ENCODE assay signal across 19 cellular contexts in the genomic region with DNA sequence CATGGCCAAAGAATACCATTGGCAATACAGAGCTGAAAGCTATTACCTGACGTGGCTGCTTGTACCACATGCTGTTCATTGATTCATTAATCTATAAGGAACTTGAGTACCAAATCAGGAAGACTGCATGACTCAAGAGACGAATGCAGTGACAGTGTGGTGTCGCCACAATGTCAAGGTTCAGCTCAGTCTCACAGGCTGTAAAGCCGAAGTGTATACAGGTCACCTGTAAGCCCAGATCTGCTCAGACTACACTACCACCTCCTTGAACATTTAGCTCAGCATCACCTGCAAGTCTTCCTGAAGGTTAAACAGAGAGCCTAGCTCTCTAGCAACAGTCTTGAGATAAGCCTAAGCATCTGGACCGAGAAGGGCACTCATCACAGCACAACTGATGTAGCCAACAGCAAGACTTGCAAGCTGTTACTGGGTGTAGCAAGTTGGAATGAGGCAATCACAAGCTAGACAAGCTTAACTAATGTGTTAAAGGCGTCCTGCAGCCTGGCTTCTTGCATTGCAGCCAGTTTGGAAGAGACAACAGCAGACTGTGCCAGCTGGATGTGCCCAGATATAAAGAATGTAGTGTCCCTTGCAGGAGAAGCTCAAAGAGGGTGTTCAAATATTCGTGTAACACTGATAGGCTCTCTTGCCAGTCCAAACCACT. TPM values are rescaled to one million over a fixed set of nuclear protein-coding genes. Genes with fewer than 3 reads are reported as not detected.
DNase-seq lines count a peak whose midpoint lies in the region; ATAC-seq, FAIRE-seq and TF ChIP-seq lines count a peak whose summit lies in the region.
"Had no signal": no experiment of that assay in that cellular context is flagged by ENCODE, and none has a peak within 500 bp of the region (broad histone marks: within the 10 kb centered on the region; RNA-seq: fewer than 3 reads in every experiment).

No MANE protein-coding gene starts in this region.

- no peak for FAIRE-seq in HepG2 (lab: Jason Lieb, UNC)
- FAIRE-seq: endometrium, kidney had no signal

- no peak overlapping the region for H3K9ac ChIP-seq in HepG2 (ENCODE audit: insufficient read depth, low read depth, low read length)
- H3K9ac ChIP-seq: parathyroid adenoma had no signal

- H3K27ac ChIP-seq in right lobe of liver (no peak overlapping the region), HepG2 (ENCODE audit: extremely low read length, insufficient read depth, low read length) (no peak overlapping the region)
- H3K27ac ChIP-seq: parathyroid adenoma, testis had no signal

- H3K27ac Mint-ChIP-seq in activated naive CD8-positive, alpha-beta T cell treated with anti-CD3 and anti-CD28 coated beads for 36 hours = no peak overlapping the region
- H3K27ac Mint-ChIP-seq: activated CD4-positive, alpha-beta T cell treated with anti-CD3 and anti-CD28 coated beads, Interleukin-2, amount 10 ng/mL, durations not matched to agents 7 days and 5 days; activated T-cell treated with anti-CD3 and anti-CD28 coated beads, Interleukin-2, amount 50 U/mL, for 72 hours had no signal

- CTCF ChIA-PET in HepG2 (lab: Yijun Ruan, JAX; ENCODE audit: low intra/inter-chr PET ratio, low total read pairs) (no interaction called here), HEK293T (lab: Yijun Ruan, JAX) (no interaction called here)

- H3K36me3 ChIP-seq in right lobe of liver (no peaks in the 10 kb centered on the region), HepG2 (replicated peaks in 1 of 2; ENCODE audit: control insufficient read depth in 1 of 2, insufficient read depth in 2 of 2, low read length in 2 of 2) (no peaks in the 10 kb centered on the region)

- ATAC-seq in right lobe of liver (peak; percentile 77 to 98 (median 86)), HepG2 (no peak), omental fat pad (ENCODE audit: low FRiP score) (peak; percentile 85), GM21360 (IDR thresholded peaks at IDR 0.05; ENCODE audit: unreplicated experiment) (no peak), GM18870 (IDR thresholded peaks at IDR 0.05; ENCODE audit: unreplicated experiment) (no peak)
- ATAC-seq: activated T-cell treated with anti-CD3 and anti-CD28 coated beads, Interleukin-2, amount 50 U/mL, for 72 hours had no signal

- TF ChIP-seq POLR2A in right lobe of liver (IDR thresholded peaks at IDR 0.05) (no peak), HepG2 (IDR thresholded peaks at IDR 0.05; ENCODE audit: insufficient read depth in 1 of 2, low read depth in 2 of 2, low read length in 2 of 2) (no peak)

- in situ Hi-C loops in HepG2 (cut with HindIII; ENCODE audit: extremely low pct_ligation_motif_present, low pct_unique_long_range_greater_than_20kb) = no loop called here

- H3K27me3 ChIP-seq in right lobe of liver = no peaks in the 10 kb centered on the region
- no peaks in the 10 kb centered on the region for H3K27me3 ChIP-seq in HepG2 (ENCODE audit: control insufficient read depth in 1 of 2, insufficient read depth in 2 of 2, low read length in 2 of 2)
- H3K27me3 ChIP-seq: testis had no signal

- H3K27me3 Mint-ChIP-seq in activated naive CD8-positive, alpha-beta T cell treated with anti-CD3 and anti-CD28 coated beads for 36 hours = peaks cover 3% of the 10 kb centered on the region
- H3K27me3 Mint-ChIP-seq: activated CD4-positive, alpha-beta T cell treated with anti-CD3 and anti-CD28 coated beads, Interleukin-2, amount 10 ng/mL, durations not matched to agents 7 days and 5 days had no signal

- POLR2A ChIA-PET in HepG2 (lab: Yijun Ruan, JAX) (no interaction called here), HEK293T (lab: Yijun Ruan, JAX) (no interaction called here)

- H3K4me1 ChIP-seq in right lobe of liver (no peaks in the 10 kb centered on the region), HepG2 (ENCODE audit: insufficient read depth, low read length) (no peaks in the 10 kb centered on the region)
- H3K4me1 ChIP-seq: parathyroid adenoma, testis had no signal

- TF ChIP-seq CTCF in right lobe of liver (IDR thresholded peaks at IDR 0.05) (no peak), HepG2 (CRISPR knock-in tag; IDR thresholded peaks at IDR 0.05) (no peak), omental fat pad (IDR thresholded peaks at IDR 0.05) (no peak)

- no peaks in the 10 kb centered on the region for H3K36me3 Mint-ChIP-seq in activated naive CD8-positive, alpha-beta T cell treated with anti-CD3 and anti-CD28 coated beads for 36 hours

- no peaks in the 10 kb centered on the region for H3K79me2 ChIP-seq in HepG2 (ENCODE audit: insufficient read depth, low read length)

- H3K4me3 ChIP-seq in right lobe of liver (no peak overlapping the region), HepG2 (replicated peaks in 1 of 3; ENCODE audit: insufficient read depth in 1 of 3, low read depth in 2 of 3, low read length in 3 of 3) (no peak overlapping the region)
- H3K4me3 ChIP-seq: testis had no signal

- TF ChIP-seq RAD21 in HepG2 (CRISPR knock-in tag; IDR thresholded peaks at IDR 0.05) = no peak

- H2AFZ ChIP-seq in HepG2 (ENCODE audit: low read length) = no peak overlapping the region
- H2AFZ ChIP-seq: parathyroid adenoma had no signal

- H3K4me1 Mint-ChIP-seq in activated naive CD8-positive, alpha-beta T cell treated with anti-CD3 and anti-CD28 coated beads for 36 hours = no peaks in the 10 kb centered on the region
- H3K4me1 Mint-ChIP-seq: activated CD4-positive, alpha-beta T cell treated with anti-CD3 and anti-CD28 coated beads, Interleukin-2, amount 10 ng/mL, durations not matched to agents 7 days and 5 days had no signal

- H3K9me3 Mint-ChIP-seq in activated naive CD8-positive, alpha-beta T cell treated with anti-CD3 and anti-CD28 coated beads for 36 hours = no peaks in the 10 kb centered on the region
- H3K9me3 Mint-ChIP-seq: activated CD4-positive, alpha-beta T cell treated with anti-CD3 and anti-CD28 coated beads, Interleukin-2, amount 10 ng/mL, durations not matched to agents 7 days and 5 days; activated T-cell treated with anti-CD3 and anti-CD28 coated beads, Interleukin-2, amount 50 U/mL, for 72 hours had no signal

- intact Hi-C loops in right lobe of liver (cut with DNase I) (no loop called here), HepG2 (cut with micrococcal nuclease; ENCODE audit: unreplicated experiment) (no loop called here)

- WGBS in right lobe of liver (ENCODE audit: insufficient coverage, low coverage, low lambda C conversion rate, missing lambda C conversion rate) = 25% methylated on average over 5 of the region's 7 CpGs
- 0% methylated on average over 6 of the region's 7 CpGs for WGBS in HepG2 (ENCODE audit: low lambda C conversion rate)

- H3K9me3 ChIP-seq in right lobe of liver (no peaks in the 10 kb centered on the region), HepG2 (ENCODE audit: low read length) (no peaks in the 10 kb centered on the region)
- H3K9me3 ChIP-seq: testis had no signal

- DNase-seq in right lobe of liver (peak in 2 of 3 donors; percentile 62 to 74), HepG2 (ENCODE audit: low spot score) (no peak), fibroblast of the conjunctiva (ENCODE audit: low read depth) (peak; percentile 76), omental fat pad (ENCODE audit: low spot score) (no peak), HEK293T (ENCODE audit: extremely low spot score) (no peak)
- DNase-seq in activated naive CD8-positive, alpha-beta T cell treated with anti-CD3 and anti-CD28 coated beads for 36 hours = no peak
- DNase-seq: activated CD4-positive, alpha-beta T cell treated with anti-CD3 and anti-CD28 coated beads, Interleukin-2, amount 10 ng/mL, durations not matched to agents 7 days and 5 days; activated T-cell treated with anti-CD3 and anti-CD28 coated beads, Interleukin-2, amount 50 U/mL, for 72 hours; GF-D8; glutamatergic neuron; Kasumi-1; kidney; SIG-M5; T-helper 9 cell; testis had no signal

- TF ChIP-seq EP300 in HepG2 (IDR thresholded peaks at IDR 0.05; ENCODE audit: low read depth in 2 of 2, low read length in 2 of 2) (no peak), HepG2 (CRISPR knock-in tag; IDR thresholded peaks at IDR 0.05; ENCODE audit: borderline replicate concordance) (no peak)

- BruUV-seq in HepG2 (replicated peaks; lab: Mats Ljungman, UMichigan) = no TSS peak

- H3K4me2 ChIP-seq in HepG2 (ENCODE audit: low read depth, low read length) = no peak overlapping the region

- H4K20me1 ChIP-seq in HepG2 (ENCODE audit: insufficient read depth, low read length) = no peaks in the 10 kb centered on the region

- H3K4me3 Mint-ChIP-seq in activated naive CD8-positive, alpha-beta T cell treated with anti-CD3 and anti-CD28 coated beads for 36 hours = no peak overlapping the region
- H3K4me3 Mint-ChIP-seq: activated CD4-positive, alpha-beta T cell treated with anti-CD3 and anti-CD28 coated beads, Interleukin-2, amount 10 ng/mL, durations not matched to agents 7 days and 5 days; activated T-cell treated with anti-CD3 and anti-CD28 coated beads, Interleukin-2, amount 50 U/mL, for 72 hours had no signal

TF ChIP-seq in HepG2, 621 proteins besides CTCF, POLR2A, EP300 and RAD21 (continues in another document):
- TF ChIP-seq NR2F1 (CRISPR knock-in tag; IDR thresholded peaks at IDR 0.05) = no peak

TF ChIP-seq in HEK293T, 16 proteins besides CTCF, POLR2A, EP300 and RAD21 (continues in another document):
- no peak for TF ChIP-seq CTBP1 (IDR thresholded peaks at IDR 0.05; ENCODE audit: borderline replicate concordance)

RNA-seq across cellular contexts. Expression of a gene that starts 21.0 kb away (rescaled TPM):
- total RNA-seq in right lobe of liver (1 to 10 TPM; 3.0 to 4.2 (median 3.5) TPM), HepG2 (2016; rRNA removed; fragmentation: Illumina TruSeq; extraction: Trizol) (1.4 and 1.8 TPM in 2 replicates), omental fat pad (100 to 1,000 TPM in 2 of 4 donors, 10 to 100 TPM in 2; 83.9 to 169 (median 96.9) TPM)
- total RNA-seq in HepG2 (2016; cell fraction: cytosol; rRNA removed; fragmentation: Illumina TruSeq; extraction: Trizol; ENCODE audit: low read depth) = 0.35 and 0.71 TPM in 2 replicates
- 1.6 and 1.8 TPM in 2 replicates for total RNA-seq in HepG2 (2016; cell fraction: insoluble cytoplasmic fraction; rRNA removed; fragmentation: Illumina TruSeq; extraction: Trizol)
- total RNA-seq in HepG2 (2016; cell fraction: membrane; rRNA removed; fragmentation: Illumina TruSeq; extraction: Trizol) = 1.00 and 1.1 TPM in 2 replicates
- total RNA-seq in HepG2 (2016; cell fraction: nucleus; rRNA removed; fragmentation: Illumina TruSeq; extraction: Trizol) = 2.6 and 2.8 TPM in 2 replicates
- 0.69 and 1.1 TPM in 2 replicates for polyA plus RNA-seq in HepG2 (2011; rRNA removed)
- 0.44 and 0.50 TPM in 2 replicates for polyA plus RNA-seq in HepG2 (2011; cell fraction: cytosol; rRNA removed)
- polyA plus RNA-seq in HepG2 (2011; cell fraction: nucleus; rRNA removed) = 0.23 and 0.31 TPM in 2 replicates
- polyA plus RNA-seq in HepG2 (2012) = 0.42 and 0.63 TPM in 2 replicates
- polyA plus RNA-seq in HepG2 (2016; cell fraction: cytosol; fragmentation: Illumina TruSeq; extraction: Trizol; ENCODE audit: low read depth) = 0.24 and 0.34 TPM in 2 replicates
- 0.56 and 1.1 TPM in 2 replicates for polyA plus RNA-seq in HepG2 (2016; cell fraction: insoluble cytoplasmic fraction; fragmentation: Illumina TruSeq; extraction: Trizol; ENCODE audit: low read depth)
- 0.34 and 0.71 TPM in 2 replicates for polyA plus RNA-seq in HepG2 (2016; cell fraction: membrane; fragmentation: Illumina TruSeq; extraction: Trizol; ENCODE audit: low read depth)
- polyA plus RNA-seq in HepG2 (2016; cell fraction: nucleus; fragmentation: Illumina TruSeq; extraction: Trizol; ENCODE audit: insufficient read depth, low read depth) = 1.3 and 1.6 TPM in 2 replicates
- 1.0 and 109 TPM in 2 replicates for polyA minus RNA-seq in HepG2 (2011; rRNA and poly(A)+ RNA removed; ENCODE audit: low replicate concordance)
- 1.1 and 1.4 TPM in 2 replicates for polyA minus RNA-seq in HepG2 (2011; cell fraction: cytosol; rRNA and poly(A)+ RNA removed)
- 1.8 and 3.0 TPM in 2 replicates for polyA minus RNA-seq in HepG2 (2011; cell fraction: nucleus; rRNA and poly(A)+ RNA removed)
- not detected for total RNA-seq in activated naive CD8-positive, alpha-beta T cell treated with anti-CD3 and anti-CD28 coated beads for 36 hours
- total RNA-seq: activated CD4-positive, alpha-beta T cell treated with anti-CD3 and anti-CD28 coated beads, Interleukin-2, amount 10 ng/mL, durations not matched to agents 7 days and 5 days had no signal

Comparison
In these comparisons a context has a peak if more than half of its experiments do, and no peak if none do; other contexts are left out.
1. ATAC-seq: peak in right lobe of liver (4 of 4) and omental fat pad (single experiment); none in HepG2 (single experiment), GM21360 (single experiment) and GM18870 (single experiment).
2. DNase-seq: peak in right lobe of liver (2 of 3) and fibroblast of the conjunctiva (single experiment); none in HepG2 (single experiment), omental fat pad (single experiment), HEK293T (single experiment) and activated naive CD8-positive, alpha-beta T cell treated with anti-CD3 and anti-CD28 coated beads for 36 hours (single experiment).
3. RNA of a gene that starts 21.0 kb away (total RNA-seq): 83.9 to 169 TPM in omental fat pad; 3.0 to 4.2 TPM in right lobe of liver, 0.35 to 2.8 TPM in HepG2 and not detected in activated naive CD8-positive, alpha-beta T cell treated with anti-CD3 and anti-CD28 coated beads for 36 hours; every median in the first group is over 10 times any median in the second.